In the genomic region with DNA sequence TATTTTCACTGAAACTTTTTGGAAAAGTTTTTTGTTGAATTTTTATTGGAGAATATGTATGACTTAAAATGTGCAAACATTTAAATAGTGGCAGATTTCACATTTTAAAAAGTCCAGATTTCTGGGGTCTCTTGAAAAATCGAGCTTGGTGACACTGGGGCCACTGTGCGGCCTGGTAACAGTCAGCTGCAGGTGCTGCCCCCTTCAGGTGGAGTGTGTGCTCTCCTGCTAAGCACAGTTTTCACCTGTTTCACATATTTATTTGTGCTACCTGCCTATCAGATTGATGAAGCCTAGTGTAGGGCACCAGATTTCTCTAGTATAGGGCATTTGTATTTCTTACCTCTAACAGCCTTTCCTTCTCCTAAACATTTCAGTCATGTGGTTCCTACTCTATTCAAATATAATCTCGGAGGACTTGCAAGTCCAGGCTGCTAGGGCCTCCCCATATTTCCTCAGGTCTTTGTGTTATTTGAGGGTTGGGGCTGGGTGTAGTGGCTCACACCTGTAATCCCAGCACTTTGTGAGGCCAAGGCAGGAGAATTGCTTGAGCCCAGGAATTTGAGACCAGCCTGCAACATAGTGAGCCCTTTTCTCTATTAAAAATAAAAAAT, we compare ENCODE assay signal across 8 cellular contexts.
DNase-seq lines count a peak whose midpoint lies in the region; ATAC-seq, FAIRE-seq and TF ChIP-seq lines count a peak whose summit lies in the region.

No MANE protein-coding gene starts in this region.

- no peak overlapping the region for H4K5ac ChIP-seq in mesendoderm (ENCODE audit: low read length)

- TF ChIP-seq EP300 in GM12878 (IDR thresholded peaks at IDR 0.05; ENCODE audit: borderline replicate concordance in 1 of 2, control insufficient read depth in 1 of 2, low read depth in 2 of 2, low read length in 2 of 2), result no peak

- no peak overlapping the region for H3K4me2 ChIP-seq in GM12878 (ENCODE audit: control insufficient read depth, insufficient read depth)
- no peak overlapping the region for H3K4me2 ChIP-seq in mesendoderm (ENCODE audit: low read length)

- H3K9ac ChIP-seq in GM12878 (ENCODE audit: control insufficient read depth, insufficient read depth, low read length) (no peak overlapping the region), mesendoderm (ENCODE audit: low read length) (no peak overlapping the region)

- CTCF ChIA-PET in GM12878 (lab: Yijun Ruan, JAX), result interaction anchor here (0.6 to 2.7 kb wide), 13 partner anchors 10 to 1661 kb away, joined by 3 to 9 read pairs (median 4); no protein-coding TSS in a partner anchor

- in situ Hi-C loops in GM12878 (cut with MboI), result no loop called here

- H3K4me1 ChIP-seq in GM12878 (ENCODE audit: control insufficient read depth, insufficient read depth, low read length) (no peaks in the 10 kb centered on the region), mesendoderm (ENCODE audit: control insufficient read depth, low read depth, low read length) (no peaks in the 10 kb centered on the region)

- SMC1A ChIA-PET in GM12878 (lab: Charles Lee; ENCODE audit: uncharacterized antibody, unreplicated experiment), result interaction anchor here (1.0 to 3.0 kb wide), 4 partner anchors 31 to 170 kb away, joined by 3 to 11 read pairs (median 3); no protein-coding TSS in a partner anchor

- WGBS in GM12878 (ENCODE audit: insufficient coverage, insufficient replicate concordance, low lambda C conversion rate, missing lambda C conversion rate), result 25% methylated on average over 3 of the region's 3 CpGs
- no CpG with 5 or more reads among the region's 3 CpGs for WGBS in mesendoderm (ENCODE audit: extremely low coverage, insufficient coverage, low lambda C conversion rate)

- H2AFZ ChIP-seq in GM12878 (ENCODE audit: control insufficient read depth, low read depth, low read length), result no peak overlapping the region

- 0 out of 2 replicates have a peak, but pooled peaks have one; percentile 11 for TF ChIP-seq RAD21 in GM12878 (IDR thresholded peaks at IDR 0.05; ENCODE audit: insufficient read depth, low read depth, low read length)

- H4K20me1 ChIP-seq in GM12878 (ENCODE audit: control insufficient read depth, insufficient read depth), result no peaks in the 10 kb centered on the region

- intact Hi-C loops in GM12878 (cut with micrococcal nuclease; ENCODE audit: unreplicated experiment), result no loop called here

- RAD21 ChIA-PET in GM12878 (lab: Charles Lee; ENCODE audit: unreplicated experiment), result interaction anchor here (1.0 to 1.3 kb wide), 2 partner anchors 72 to 92 kb away, joined by 3 read pairs; no protein-coding TSS in a partner anchor

- no peak overlapping the region for H3K23ac ChIP-seq in mesendoderm (ENCODE audit: low read length)

- TF ChIP-seq POLR2A in GM12878 (IDR thresholded peaks at IDR 0.05; ENCODE audit: low read depth, low read length), result no peak

- H3K4me3 ChIP-seq in GM12878 (no peak overlapping the region), mesendoderm (ENCODE audit: low read length) (no peak overlapping the region)

- no peak for FAIRE-seq in GM12878 (lab: Jason Lieb, UNC)

- no peaks in the 10 kb centered on the region for H3K9me3 ChIP-seq in GM12878 (replicated peaks; ENCODE audit: control insufficient read depth, insufficient read depth, low read length)

- peak; percentile 13 to 49 (median 47); a peak in 5 of 6 replicates for TF ChIP-seq CTCF in GM12878 (IDR thresholded peaks at IDR 0.05 in 2 of 3, conservative IDR thresholded peaks at IDR 0.05 in 1 of 3; ENCODE audit: control insufficient read depth in 2 of 3, extremely low read depth in 1 of 3, insufficient read depth in 1 of 3, low read depth in 3 of 3, low read length in 3 of 3)

- DNase-seq in D341Med (ENCODE audit: low spot score) (peak; percentile 67), GM12878 (ENCODE audit: low read depth, low spot score) (no peak), mesendoderm (peak; percentile 34), NK-92 (lab: John Stamatoyannopoulos, UW; ENCODE audit: unreplicated experiment) (no peak)

- no peaks in the 10 kb centered on the region for H3K79me1 ChIP-seq in mesendoderm (ENCODE audit: low read length)

- H3K56ac ChIP-seq in mesendoderm (ENCODE audit: low read length), result no peak overlapping the region

- no peak overlapping the region for H3K4ac ChIP-seq in mesendoderm (ENCODE audit: low read depth, low read length)

- H2BK15ac ChIP-seq in mesendoderm (replicated peaks; ENCODE audit: low read depth), result no peak overlapping the region

- no peaks in the 10 kb centered on the region; a peak in 1 of 4 replicates for H3K27me3 ChIP-seq in GM12878 (replicated peaks in 1 of 2; ENCODE audit: control insufficient read depth in 2 of 2, insufficient read depth in 2 of 2, low read length in 1 of 2)
- no peaks in the 10 kb centered on the region for H3K27me3 ChIP-seq in mesendoderm (ENCODE audit: insufficient read depth, low read length, poor library complexity)

- no TSS peak for BruUV-seq in GM12878 (replicated peaks; lab: Mats Ljungman, UMichigan)

- H3K79me2 ChIP-seq in GM12878 (ENCODE audit: control insufficient read depth, insufficient read depth, low read length) (no peaks in the 10 kb centered on the region), mesendoderm (ENCODE audit: control insufficient read depth, insufficient read depth, low read length) (no peaks in the 10 kb centered on the region)

- H3K27ac ChIP-seq in GM12878 (ENCODE audit: control insufficient read depth, insufficient read depth) (no peak overlapping the region), mesendoderm (ENCODE audit: low read depth, low read length) (no peak overlapping the region)

- H2AK5ac ChIP-seq in mesendoderm (ENCODE audit: low read length), result no peak overlapping the region

- ATAC-seq in HG02642 (IDR thresholded peaks at IDR 0.05; ENCODE audit: poor library complexity, unreplicated experiment), result peak; percentile 47
- ATAC-seq in GM12878, result peak; percentile 72
- no peak for ATAC-seq in HG03095 (IDR thresholded peaks at IDR 0.05; ENCODE audit: unreplicated experiment)
- ATAC-seq in HG03521 (IDR thresholded peaks at IDR 0.05; ENCODE audit: unreplicated experiment), result no peak
- no peak for ATAC-seq in GM19452 (IDR thresholded peaks at IDR 0.05; ENCODE audit: unreplicated experiment)

- no peak overlapping the region for H2BK5ac ChIP-seq in mesendoderm (ENCODE audit: low read length)

- H4K8ac ChIP-seq in mesendoderm (ENCODE audit: low read depth, low read length), result no peak overlapping the region

- POLR2A ChIA-PET in GM12878 (lab: Charles Lee), result no interaction called here

- H2BK120ac ChIP-seq in mesendoderm (ENCODE audit: low read depth, low read length), result no peak overlapping the region

- no peak overlapping the region for H3K18ac ChIP-seq in mesendoderm (ENCODE audit: low read length)

- H3K36me3 ChIP-seq in GM12878 (ENCODE audit: control insufficient read depth in 2 of 2, insufficient read depth in 2 of 2, low read length in 1 of 2), result no peaks in the 10 kb centered on the region
- H3K36me3 ChIP-seq in mesendoderm (ENCODE audit: control insufficient read depth, insufficient read depth, low read length), result no peaks in the 10 kb centered on the region

TF ChIP-seq in GM12878, 131 proteins besides CTCF, POLR2A, EP300 and RAD21 (continues in another document):
- TF ChIP-seq FOS (IDR thresholded peaks at IDR 0.05; ENCODE audit: borderline replicate concordance, extremely low read depth, insufficient read length) (no peak), HDGF (IDR thresholded peaks at IDR 0.05) (no peak), SMARCA5 (IDR thresholded peaks at IDR 0.05) (no peak), SP1 (IDR thresholded peaks at IDR 0.05; ENCODE audit: low read depth, low read length) (no peak), PKNOX1 (IDR thresholded peaks at IDR 0.05) (no peak), IKZF2 (IDR thresholded peaks at IDR 0.05) (no peak)
- TF ChIP-seq, protein P1, sequence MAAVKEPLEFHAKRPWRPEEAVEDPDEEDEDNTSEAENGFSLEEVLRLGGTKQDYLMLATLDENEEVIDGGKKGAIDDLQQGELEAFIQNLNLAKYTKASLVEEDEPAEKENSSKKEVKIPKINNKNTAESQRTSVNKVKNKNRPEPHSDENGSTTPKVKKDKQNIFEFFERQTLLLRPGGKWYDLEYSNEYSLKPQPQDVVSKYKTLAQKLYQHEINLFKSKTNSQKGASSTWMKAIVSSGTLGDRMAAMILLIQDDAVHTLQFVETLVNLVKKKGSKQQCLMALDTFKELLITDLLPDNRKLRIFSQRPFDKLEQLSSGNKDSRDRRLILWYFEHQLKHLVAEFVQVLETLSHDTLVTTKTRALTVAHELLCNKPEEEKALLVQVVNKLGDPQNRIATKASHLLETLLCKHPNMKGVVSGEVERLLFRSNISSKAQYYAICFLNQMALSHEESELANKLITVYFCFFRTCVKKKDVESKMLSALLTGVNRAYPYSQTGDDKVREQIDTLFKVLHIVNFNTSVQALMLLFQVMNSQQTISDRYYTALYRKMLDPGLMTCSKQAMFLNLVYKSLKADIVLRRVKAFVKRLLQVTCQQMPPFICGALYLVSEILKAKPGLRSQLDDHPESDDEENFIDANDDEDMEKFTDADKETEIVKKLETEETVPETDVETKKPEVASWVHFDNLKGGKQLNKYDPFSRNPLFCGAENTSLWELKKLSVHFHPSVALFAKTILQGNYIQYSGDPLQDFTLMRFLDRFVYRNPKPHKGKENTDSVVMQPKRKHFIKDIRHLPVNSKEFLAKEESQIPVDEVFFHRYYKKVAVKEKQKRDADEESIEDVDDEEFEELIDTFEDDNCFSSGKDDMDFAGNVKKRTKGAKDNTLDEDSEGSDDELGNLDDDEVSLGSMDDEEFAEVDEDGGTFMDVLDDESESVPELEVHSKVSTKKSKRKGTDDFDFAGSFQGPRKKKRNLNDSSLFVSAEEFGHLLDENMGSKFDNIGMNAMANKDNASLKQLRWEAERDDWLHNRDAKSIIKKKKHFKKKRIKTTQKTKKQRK (IDR thresholded peaks at IDR 0.05; ENCODE audit: low read depth, low read length), result no peak
- TF ChIP-seq, protein P2, sequence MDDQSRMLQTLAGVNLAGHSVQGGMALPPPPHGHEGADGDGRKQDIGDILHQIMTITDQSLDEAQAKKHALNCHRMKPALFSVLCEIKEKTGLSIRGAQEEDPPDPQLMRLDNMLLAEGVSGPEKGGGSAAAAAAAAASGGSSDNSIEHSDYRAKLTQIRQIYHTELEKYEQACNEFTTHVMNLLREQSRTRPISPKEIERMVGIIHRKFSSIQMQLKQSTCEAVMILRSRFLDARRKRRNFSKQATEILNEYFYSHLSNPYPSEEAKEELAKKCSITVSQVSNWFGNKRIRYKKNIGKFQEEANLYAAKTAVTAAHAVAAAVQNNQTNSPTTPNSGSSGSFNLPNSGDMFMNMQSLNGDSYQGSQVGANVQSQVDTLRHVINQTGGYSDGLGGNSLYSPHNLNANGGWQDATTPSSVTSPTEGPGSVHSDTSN (IDR thresholded peaks at IDR 0.05; ENCODE audit: insufficient replicate concordance, low read depth, low read length), result no peak

Comparison
In these comparisons a context has a peak if more than half of its experiments do, and no peak if none do; other contexts are left out.
1. DNase-seq: peak in D341Med (single experiment) and mesendoderm (single experiment); none in GM12878 (single experiment) and NK-92 (single experiment).
2. ATAC-seq: peak in HG02642 (single experiment) and GM12878 (single experiment); none in HG03095 (single experiment), HG03521 (single experiment) and GM19452 (single experiment).